1 cellular context compared by ENCODE assay signal in genomic region chr3:12994607-12995388, GRCh38.
TF ChIP-seq lines count a peak whose summit lies in the region.

No MANE protein-coding gene starts in this region.

TF ChIP-seq in H1, 55 proteins besides CTCF, POLR2A, EP300 and RAD21 (continued from another document):
- peak; percentile 84 for TF ChIP-seq ATF2 (IDR thresholded peaks at IDR 0.05; ENCODE audit: low read length)
- TF ChIP-seq BRCA1 (IDR thresholded peaks at IDR 0.05; ENCODE audit: low read depth, low read length) = no peak
- TF ChIP-seq, protein P1, sequence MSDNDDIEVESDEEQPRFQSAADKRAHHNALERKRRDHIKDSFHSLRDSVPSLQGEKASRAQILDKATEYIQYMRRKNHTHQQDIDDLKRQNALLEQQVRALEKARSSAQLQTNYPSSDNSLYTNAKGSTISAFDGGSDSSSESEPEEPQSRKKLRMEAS (IDR thresholded peaks at IDR 0.05) = peak; percentile 70
- no peak for TF ChIP-seq RXRA (IDR thresholded peaks at IDR 0.05; ENCODE audit: insufficient read depth, low read depth, low read length)
- peak in 1 of 2 experiments; percentile 99; a peak in 2 of 4 replicates for TF ChIP-seq HDAC2 (IDR thresholded peaks at IDR 0.05; ENCODE audit: borderline replicate concordance in 1 of 2, low read depth in 2 of 2, low read length in 2 of 2)
- TF ChIP-seq TEAD4 (IDR thresholded peaks at IDR 0.05; ENCODE audit: low read depth, low read length) = no peak
- TF ChIP-seq GABPA (IDR thresholded peaks at IDR 0.05; ENCODE audit: borderline replicate concordance, insufficient read depth, low read length) = no peak
- TF ChIP-seq CHD1 (IDR thresholded peaks at IDR 0.05; ENCODE audit: low read depth, low read length) = no peak
- no peak for TF ChIP-seq RNF2 (IDR thresholded peaks at IDR 0.05; ENCODE audit: borderline replicate concordance, low read depth, low read length, missing control alignments, poor library complexity, severe bottlenecking)
- no peak for TF ChIP-seq ZNF274 (IDR thresholded peaks at IDR 0.05; ENCODE audit: borderline replicate concordance, extremely low read depth, low read length)
- 0 out of 2 replicates have a peak, but pooled peaks have one; percentile 26 for TF ChIP-seq TAF1 (IDR thresholded peaks at IDR 0.05; ENCODE audit: low read depth, low read length)
- TF ChIP-seq CHD7 (IDR thresholded peaks at IDR 0.05; ENCODE audit: insufficient replicate concordance, low read length) = no peak
- TF ChIP-seq GTF2F1 (IDR thresholded peaks at IDR 0.05; ENCODE audit: borderline replicate concordance, low read depth, low read length) = no peak
- TF ChIP-seq E2F6 (IDR thresholded peaks at IDR 0.05) = peak; percentile 35; the same call in 1 of the 2 replicates
- TF ChIP-seq SRF (IDR thresholded peaks at IDR 0.05; ENCODE audit: low read depth, low read length) = no peak
- TF ChIP-seq KDM1A (IDR thresholded peaks at IDR 0.05; ENCODE audit: borderline replicate concordance, low read length) = peak; percentile 99
- no peak; the same call in 1 of the 2 replicates for TF ChIP-seq SP4 (IDR thresholded peaks at IDR 0.05; ENCODE audit: low read length)
- TF ChIP-seq BACH1 (IDR thresholded peaks at IDR 0.05; ENCODE audit: low read length) = 0 out of 2 replicates have a peak, but pooled peaks have one; percentile 30
- TF ChIP-seq, protein P2, sequence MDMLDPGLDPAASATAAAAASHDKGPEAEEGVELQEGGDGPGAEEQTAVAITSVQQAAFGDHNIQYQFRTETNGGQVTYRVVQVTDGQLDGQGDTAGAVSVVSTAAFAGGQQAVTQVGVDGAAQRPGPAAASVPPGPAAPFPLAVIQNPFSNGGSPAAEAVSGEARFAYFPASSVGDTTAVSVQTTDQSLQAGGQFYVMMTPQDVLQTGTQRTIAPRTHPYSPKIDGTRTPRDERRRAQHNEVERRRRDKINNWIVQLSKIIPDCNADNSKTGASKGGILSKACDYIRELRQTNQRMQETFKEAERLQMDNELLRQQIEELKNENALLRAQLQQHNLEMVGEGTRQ (IDR thresholded peaks at IDR 0.05; ENCODE audit: low read length) = 0 out of 2 replicates have a peak, but pooled peaks have one; percentile 32
- no peak for TF ChIP-seq POU5F1 (IDR thresholded peaks at IDR 0.05; ENCODE audit: low read depth, low read length)
- no peak for TF ChIP-seq RBBP5 (IDR thresholded peaks at IDR 0.05; ENCODE audit: borderline replicate concordance, low read depth, low read length)
- no peak for TF ChIP-seq TAF7 (optimal IDR thresholded peaks at IDR 0.05; ENCODE audit: borderline replicate concordance, low read depth, low read length)
- no peak for TF ChIP-seq EZH2 (IDR thresholded peaks at IDR 0.05; ENCODE audit: low read depth, low read length, severe bottlenecking)
- TF ChIP-seq PHF8 (conservative IDR thresholded peaks at IDR 0.05; ENCODE audit: low read depth, low read length) = no peak
- TF ChIP-seq RFX5 (IDR thresholded peaks at IDR 0.05; ENCODE audit: borderline replicate concordance, low read depth, low read length) = no peak
- no peak for TF ChIP-seq FOSL1 (IDR thresholded peaks at IDR 0.05; ENCODE audit: insufficient read depth, low read depth, low read length)
- no peak for TF ChIP-seq KDM5A (IDR thresholded peaks at IDR 0.05; ENCODE audit: low read length)
- TF ChIP-seq SUZ12 (IDR thresholded peaks at IDR 0.05; ENCODE audit: low read length) = no peak
- TF ChIP-seq HDAC6 (IDR thresholded peaks at IDR 0.05; ENCODE audit: low read depth, low read length) = no peak
- TF ChIP-seq SIN3A (conservative IDR thresholded peaks at IDR 0.05 in 1 of 2, IDR thresholded peaks at IDR 0.05 in 1 of 2; ENCODE audit: low read depth in 1 of 2, low read length in 2 of 2) = no peak
- TF ChIP-seq SP2 (IDR thresholded peaks at IDR 0.05; ENCODE audit: low read length) = no peak
- no peak for TF ChIP-seq SIX5 (IDR thresholded peaks at IDR 0.05; ENCODE audit: low read depth, low read length)
- no peak; the same call in 1 of the 2 replicates for TF ChIP-seq TBP (IDR thresholded peaks at IDR 0.05; ENCODE audit: low read depth, low read length)
- TF ChIP-seq BCL11A (IDR thresholded peaks at IDR 0.05; ENCODE audit: low read depth in 2 of 2, low read length in 2 of 2) = no peak
- TF ChIP-seq NANOG (IDR thresholded peaks at IDR 0.05; ENCODE audit: insufficient read depth, low read depth, low read length, poor library complexity, severe bottlenecking) = no peak
- TF ChIP-seq, protein P3, sequence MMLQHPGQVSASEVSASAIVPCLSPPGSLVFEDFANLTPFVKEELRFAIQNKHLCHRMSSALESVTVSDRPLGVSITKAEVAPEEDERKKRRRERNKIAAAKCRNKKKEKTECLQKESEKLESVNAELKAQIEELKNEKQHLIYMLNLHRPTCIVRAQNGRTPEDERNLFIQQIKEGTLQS (IDR thresholded peaks at IDR 0.05; ENCODE audit: insufficient read depth, low read depth, low read length) = no peak
- TF ChIP-seq CBX8 (IDR thresholded peaks at IDR 0.05; ENCODE audit: borderline replicate concordance, low read depth, low read length) = no peak
- TF ChIP-seq CREB1 (IDR thresholded peaks at IDR 0.05) = peak; percentile 51; the same call in 1 of the 2 replicates
- peak; percentile 29 for TF ChIP-seq KDM4A (IDR thresholded peaks at IDR 0.05; ENCODE audit: low read depth, low read length, severe bottlenecking)
- TF ChIP-seq JUND (IDR thresholded peaks at IDR 0.05; ENCODE audit: low read length) = peak; percentile 42; the same call in 1 of the 2 replicates
- no peak for TF ChIP-seq CBX5 (IDR thresholded peaks at IDR 0.05; ENCODE audit: low read depth, low read length)
- TF ChIP-seq CTBP2 (IDR thresholded peaks at IDR 0.05; ENCODE audit: borderline replicate concordance, insufficient read depth, insufficient read length, low read length) = no peak
- TF ChIP-seq CEBPB (IDR thresholded peaks at IDR 0.05; ENCODE audit: low read depth, low read length) = no peak
- no peak for TF ChIP-seq NRF1 (IDR thresholded peaks at IDR 0.05; ENCODE audit: low read depth, low read length)
- no peak for TF ChIP-seq MAFK (IDR thresholded peaks at IDR 0.05; ENCODE audit: low read depth, low read length)
- TF ChIP-seq SIRT6 (IDR thresholded peaks at IDR 0.05; ENCODE audit: low read length) = no peak
- peak; percentile 60; the same call in 1 of the 2 replicates for TF ChIP-seq TCF12 (IDR thresholded peaks at IDR 0.05; ENCODE audit: low read depth, low read length)
- TF ChIP-seq YY1 (IDR thresholded peaks at IDR 0.05; ENCODE audit: low read depth, low read length) = no peak
- peak; percentile 70 for TF ChIP-seq ASH2L (IDR thresholded peaks at IDR 0.05; ENCODE audit: low read length)
- TF ChIP-seq CHD2 (IDR thresholded peaks at IDR 0.05; ENCODE audit: low read length) = no peak
- no peak for TF ChIP-seq EGR1 (IDR thresholded peaks at IDR 0.05; ENCODE audit: borderline replicate concordance, low read depth, low read length)
